In genomic region chr17:71163121-71163812, GRCh38 we compare ENCODE assay signal across 1 cellular context.
TF ChIP-seq lines count a peak whose summit lies in the region.

No MANE protein-coding gene starts in this region.

TF ChIP-seq in HEK293, 187 proteins besides CTCF, POLR2A, EP300 and RAD21 (continued from another document):
- TF ChIP-seq ZNF280D (tag by site-specific recombination; IDR thresholded peaks at IDR 0.05), result no peak
- TF ChIP-seq ATF2 (tag by site-specific recombination; IDR thresholded peaks at IDR 0.05; ENCODE audit: low read depth), result peak; percentile 77
- TF ChIP-seq ZNF529 (tag by site-specific recombination; IDR thresholded peaks at IDR 0.05; ENCODE audit: insufficient replicate concordance), result no peak
- no peak for TF ChIP-seq ZNF530 (tag by site-specific recombination; IDR thresholded peaks at IDR 0.05; ENCODE audit: low read depth)
- no peak for TF ChIP-seq ZEB2 (tag by site-specific recombination; IDR thresholded peaks at IDR 0.05)
- TF ChIP-seq ZNF585B (tag by site-specific recombination; IDR thresholded peaks at IDR 0.05), result no peak
- TF ChIP-seq ZSCAN16 (tag by site-specific recombination; IDR thresholded peaks at IDR 0.05), result no peak
- TF ChIP-seq PRDM2 (tag by site-specific recombination; IDR thresholded peaks at IDR 0.05; ENCODE audit: borderline replicate concordance), result no peak
- TF ChIP-seq ZNF514 (tag by site-specific recombination; IDR thresholded peaks at IDR 0.05), result no peak
- TF ChIP-seq FEZF1 (tag by site-specific recombination; IDR thresholded peaks at IDR 0.05), result peak; percentile 99
- TF ChIP-seq KLF17 (tag by site-specific recombination; IDR thresholded peaks at IDR 0.05), result no peak
- TF ChIP-seq ZNF426 (tag by site-specific recombination; IDR thresholded peaks at IDR 0.05), result no peak
- no peak; the same call in 1 of the 2 replicates for TF ChIP-seq YY1 (tag by site-specific recombination; IDR thresholded peaks at IDR 0.05)
- no peak for TF ChIP-seq ZBTB6 (tag by site-specific recombination; IDR thresholded peaks at IDR 0.05)
- no peak for TF ChIP-seq ZNF121 (tag by site-specific recombination; IDR thresholded peaks at IDR 0.05)
- no peak for TF ChIP-seq ZNF654 (tag by site-specific recombination; IDR thresholded peaks at IDR 0.05; ENCODE audit: low read depth)
- no peak for TF ChIP-seq ZNF112 (tag by site-specific recombination; IDR thresholded peaks at IDR 0.05)
- no peak for TF ChIP-seq ZNF394 (tag by site-specific recombination; IDR thresholded peaks at IDR 0.05; ENCODE audit: borderline replicate concordance)
- no peak for TF ChIP-seq SETDB1 (IDR thresholded peaks at IDR 0.05; ENCODE audit: insufficient read length, low read length)
- TF ChIP-seq GLI4 (tag by site-specific recombination; IDR thresholded peaks at IDR 0.05), result no peak
- no peak for TF ChIP-seq ZNF350 (tag by site-specific recombination; IDR thresholded peaks at IDR 0.05)
- TF ChIP-seq ZNF580 (tag by site-specific recombination; IDR thresholded peaks at IDR 0.05), result peak; percentile 96
- no peak for TF ChIP-seq ZNF660 (tag by site-specific recombination; IDR thresholded peaks at IDR 0.05)
- no peak for TF ChIP-seq ZNF560 (tag by site-specific recombination; IDR thresholded peaks at IDR 0.05; ENCODE audit: borderline replicate concordance)
- no peak for TF ChIP-seq ZSCAN4 (tag by site-specific recombination; IDR thresholded peaks at IDR 0.05)
- TF ChIP-seq ZNF639 (tag by site-specific recombination; IDR thresholded peaks at IDR 0.05), result peak; percentile 80
- TF ChIP-seq ZBTB44 (tag by site-specific recombination; IDR thresholded peaks at IDR 0.05), result peak; percentile 30; the same call in 1 of the 2 replicates
- TF ChIP-seq ZNF416 (tag by site-specific recombination; IDR thresholded peaks at IDR 0.05), result no peak
- TF ChIP-seq GLI2 (tag by site-specific recombination; IDR thresholded peaks at IDR 0.05; ENCODE audit: borderline replicate concordance, low read depth), result peak; percentile 91
- TF ChIP-seq EGR2 (tag by site-specific recombination; IDR thresholded peaks at IDR 0.05; ENCODE audit: low read depth), result no peak
- TF ChIP-seq ZNF549 (tag by site-specific recombination; IDR thresholded peaks at IDR 0.05), result no peak
- TF ChIP-seq ZNF223 (tag by site-specific recombination; IDR thresholded peaks at IDR 0.05), result no peak
- no peak for TF ChIP-seq KLF9 (tag by site-specific recombination; IDR thresholded peaks at IDR 0.05; ENCODE audit: low read depth)
- no peak for TF ChIP-seq ZNF544 (tag by site-specific recombination; IDR thresholded peaks at IDR 0.05)
- TF ChIP-seq ZNF354C (tag by site-specific recombination; IDR thresholded peaks at IDR 0.05; ENCODE audit: borderline replicate concordance, low read depth), result no peak
- TF ChIP-seq ZNF146 (tag by site-specific recombination; IDR thresholded peaks at IDR 0.05), result no peak
- no peak for TF ChIP-seq BCL6B (tag by site-specific recombination; IDR thresholded peaks at IDR 0.05)
- no peak for TF ChIP-seq HOXD13 (CRISPR knock-in tag; IDR thresholded peaks at IDR 0.05; ENCODE audit: borderline replicate concordance)
